12 cellular contexts compared by ENCODE assay signal in the genomic region with DNA sequence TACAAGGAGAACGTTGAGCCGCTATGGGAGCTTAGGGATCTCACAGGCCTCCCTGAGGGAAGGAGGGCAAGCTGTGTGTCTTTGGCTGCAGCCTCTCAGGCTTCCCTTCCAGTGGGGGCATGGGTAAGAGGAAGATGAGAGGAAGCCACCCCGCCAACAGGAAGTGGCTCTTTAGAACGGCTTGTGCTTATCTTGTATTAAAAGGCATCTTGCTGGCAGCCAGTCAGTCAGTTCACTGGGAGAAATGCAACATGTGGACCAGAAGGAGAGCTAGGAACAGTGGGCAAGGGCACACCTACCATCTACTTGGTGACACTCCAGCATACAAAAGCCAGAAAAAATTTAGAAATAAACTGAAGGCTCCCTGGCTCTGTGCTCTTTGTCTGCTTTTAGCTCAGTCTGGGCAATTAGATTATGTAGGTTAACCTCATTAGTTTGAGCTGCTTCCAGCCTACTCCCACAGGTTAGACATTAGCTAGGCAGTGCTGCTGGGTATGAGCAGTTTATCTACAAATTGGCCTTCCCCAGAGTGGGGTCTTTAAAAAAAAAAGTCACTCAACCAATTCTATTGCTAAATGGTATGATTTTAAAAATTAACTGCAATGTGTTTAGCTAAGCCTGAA.
DNase-seq lines count a peak whose midpoint lies in the region; TF ChIP-seq lines count a peak whose summit lies in the region.
"Had no signal": no experiment of that assay in that cellular context is flagged by ENCODE, and none has a peak within 500 bp of the region (broad histone marks: within the 10 kb centered on the region; RNA-seq: fewer than 3 reads in every experiment).

No MANE protein-coding gene starts in this region.

- no peak for TF ChIP-seq CTCF in osteoblast (IDR thresholded peaks at IDR 0.05; ENCODE audit: extremely low read depth, low read depth, low read length)

- no peaks in the 10 kb centered on the region for H3K36me3 Mint-ChIP-seq in activated naive CD4-positive, alpha-beta T cell treated with anti-CD3 and anti-CD28 coated beads, Interleukin-2, amount 50 U/mL, for 24 hours
- H3K36me3 Mint-ChIP-seq in activated T-helper 1 cell treated with anti-CD3 and anti-CD28 coated beads, Interleukin-12 subunit alpha, Interleukin-12 subunit beta, Interleukin-2, Interleukin-4 antibody, amounts not matched to agents 30 ng/mL and 10 ng/mL and 1 ng/mL, durations not matched to agents 14 hours and 24 hours and 36 hours (ENCODE audit: low read depth): no peaks in the 10 kb centered on the region

- no peak overlapping the region for H3K27ac ChIP-seq in osteoblast (ENCODE audit: low read depth, low read length)
- no peak overlapping the region for H3K27ac ChIP-seq in SJCRH30
- H3K27ac ChIP-seq: neutrophil had no signal

- peaks cover 3% of the 10 kb centered on the region for H3K36me3 ChIP-seq in osteoblast (ENCODE audit: insufficient read depth, low read length)
- no peaks in the 10 kb centered on the region for H3K36me3 ChIP-seq in SJCRH30
- H3K36me3 ChIP-seq: neutrophil had no signal

- H3K79me2 ChIP-seq in osteoblast (ENCODE audit: insufficient read depth, low read length): no peaks in the 10 kb centered on the region

- H3K27me3 ChIP-seq in osteoblast (ENCODE audit: insufficient read depth, low read length): no peaks in the 10 kb centered on the region
- no peaks in the 10 kb centered on the region for H3K27me3 ChIP-seq in SJCRH30

- peak overlapping the region; percentile 54 for H2AFZ ChIP-seq in osteoblast (ENCODE audit: low read length)

- H3K4me3 ChIP-seq in osteoblast (ENCODE audit: insufficient read depth, low read length): no peak overlapping the region
- no peak overlapping the region for H3K4me3 ChIP-seq in SJCRH30

- peak overlapping the region; percentile 30 for H3K4me3 Mint-ChIP-seq in activated naive CD4-positive, alpha-beta T cell treated with anti-CD3 and anti-CD28 coated beads, Interleukin-2, amount 50 U/mL, for 24 hours
- no peak overlapping the region for H3K4me3 Mint-ChIP-seq in activated T-helper 1 cell treated with anti-CD3 and anti-CD28 coated beads, Interleukin-12 subunit alpha, Interleukin-12 subunit beta, Interleukin-2, Interleukin-4 antibody, amounts not matched to agents 30 ng/mL and 10 ng/mL and 1 ng/mL, durations not matched to agents 14 hours and 24 hours and 36 hours
- H3K4me3 Mint-ChIP-seq: dendritic cell treated with granulocyte-macrophage colony-stimulating factor and Interleukin-4, amounts not matched to agents 40 ng/mL and 50 ng/mL, for 4 days had no signal

- H3K4me1 Mint-ChIP-seq in activated naive CD4-positive, alpha-beta T cell treated with anti-CD3 and anti-CD28 coated beads, Interleukin-2, amount 50 U/mL, for 24 hours: peaks cover 15% of the 10 kb centered on the region
- H3K4me1 Mint-ChIP-seq in activated T-helper 1 cell treated with anti-CD3 and anti-CD28 coated beads, Interleukin-12 subunit alpha, Interleukin-12 subunit beta, Interleukin-2, Interleukin-4 antibody, amounts not matched to agents 30 ng/mL and 10 ng/mL and 1 ng/mL, durations not matched to agents 14 hours and 24 hours and 36 hours (ENCODE audit: low read depth): peaks cover 7% of the 10 kb centered on the region

- peak; percentile 2 for DNase-seq in activated effector memory CD4-positive, alpha-beta T cell treated with Interleukin-2 at 50 U/mL for 16 hours
- no peak for DNase-seq in activated effector memory CD4-positive, alpha-beta T cell treated with anti-CD3 and anti-CD28 coated beads, Interleukin-2, amount 50 U/mL, for 16 hours
- peak; percentile 23 for DNase-seq in NCI-H69 (lab: John Stamatoyannopoulos, UW)
- DNase-seq in osteoblast (ENCODE audit: insufficient read length, low spot score, missing footprints): peak; percentile 22
- DNase-seq in activated T-helper 1 cell treated with anti-CD3 and anti-CD28 coated beads, Interleukin-12 subunit alpha, Interleukin-12 subunit beta, Interleukin-2, Interleukin-4 antibody, amounts not matched to agents 30 ng/mL and 10 ng/mL and 1 ng/mL, durations not matched to agents 14 hours and 24 hours and 36 hours (ENCODE audit: low spot score): no peak
- DNase-seq in SJCRH30: no peak
- DNase-seq in T1000 (lab: John Stamatoyannopoulos, UW): no peak
- DNase-seq: GOT3, NCI-H774 had no signal

- H3K9me3 Mint-ChIP-seq in activated naive CD4-positive, alpha-beta T cell treated with anti-CD3 and anti-CD28 coated beads, Interleukin-2, amount 50 U/mL, for 24 hours: no peaks in the 10 kb centered on the region
- H3K9me3 Mint-ChIP-seq in activated T-helper 1 cell treated with anti-CD3 and anti-CD28 coated beads, Interleukin-12 subunit alpha, Interleukin-12 subunit beta, Interleukin-2, Interleukin-4 antibody, amounts not matched to agents 30 ng/mL and 10 ng/mL and 1 ng/mL, durations not matched to agents 14 hours and 24 hours and 36 hours: no peaks in the 10 kb centered on the region
- H3K9me3 Mint-ChIP-seq: dendritic cell treated with granulocyte-macrophage colony-stimulating factor and Interleukin-4, amounts not matched to agents 40 ng/mL and 50 ng/mL, for 4 days had no signal

- no peaks in the 10 kb centered on the region for H4K20me1 ChIP-seq in osteoblast (ENCODE audit: insufficient read depth, low read length)

- no peak overlapping the region for H3K27ac Mint-ChIP-seq in activated naive CD4-positive, alpha-beta T cell treated with anti-CD3 and anti-CD28 coated beads, Interleukin-2, amount 50 U/mL, for 24 hours
- no peak overlapping the region for H3K27ac Mint-ChIP-seq in activated T-helper 1 cell treated with anti-CD3 and anti-CD28 coated beads, Interleukin-12 subunit alpha, Interleukin-12 subunit beta, Interleukin-2, Interleukin-4 antibody, amounts not matched to agents 30 ng/mL and 10 ng/mL and 1 ng/mL, durations not matched to agents 14 hours and 24 hours and 36 hours
- H3K27ac Mint-ChIP-seq: dendritic cell treated with granulocyte-macrophage colony-stimulating factor and Interleukin-4, amounts not matched to agents 40 ng/mL and 50 ng/mL, for 4 days had no signal

- H3K27me3 Mint-ChIP-seq in activated naive CD4-positive, alpha-beta T cell treated with anti-CD3 and anti-CD28 coated beads, Interleukin-2, amount 50 U/mL, for 24 hours: no peaks in the 10 kb centered on the region
- no peaks in the 10 kb centered on the region for H3K27me3 Mint-ChIP-seq in activated T-helper 1 cell treated with anti-CD3 and anti-CD28 coated beads, Interleukin-12 subunit alpha, Interleukin-12 subunit beta, Interleukin-2, Interleukin-4 antibody, amounts not matched to agents 30 ng/mL and 10 ng/mL and 1 ng/mL, durations not matched to agents 14 hours and 24 hours and 36 hours (ENCODE audit: insufficient read depth)

- H3K4me1 ChIP-seq in osteoblast (ENCODE audit: insufficient read depth, low read length) (no peaks in the 10 kb centered on the region), SJCRH30 (no peaks in the 10 kb centered on the region)

- H3K9me3 ChIP-seq in osteoblast (ENCODE audit: low read depth, low read length) (no peaks in the 10 kb centered on the region), SJCRH30 (replicated peaks) (no peaks in the 10 kb centered on the region)
- H3K9me3 ChIP-seq: neutrophil had no signal

- H3K4me2 ChIP-seq in osteoblast (ENCODE audit: insufficient read depth, low read length): no peak overlapping the region

- intact Hi-C loops in activated T-helper 1 cell treated with anti-CD3 and anti-CD28 coated beads, Interleukin-12 subunit alpha, Interleukin-12 subunit beta, Interleukin-2, Interleukin-4 antibody, amounts not matched to agents 30 ng/mL and 10 ng/mL and 1 ng/mL, durations not matched to agents 14 hours and 24 hours and 36 hours (cut with micrococcal nuclease): no loop called here

Comparison
In these comparisons a context has a peak if more than half of its experiments do, and no peak if none do; other contexts are left out.
1. DNase-seq: peak in activated effector memory CD4-positive, alpha-beta T cell treated with Interleukin-2 at 50 U/mL for 16 hours (single experiment), NCI-H69 (single experiment) and osteoblast (single experiment); none in activated effector memory CD4-positive, alpha-beta T cell treated with anti-CD3 and anti-CD28 coated beads, Interleukin-2, amount 50 U/mL, for 16 hours (single experiment), activated T-helper 1 cell treated with anti-CD3 and anti-CD28 coated beads, Interleukin-12 subunit alpha, Interleukin-12 subunit beta, Interleukin-2, Interleukin-4 antibody, amounts not matched to agents 30 ng/mL and 10 ng/mL and 1 ng/mL, durations not matched to agents 14 hours and 24 hours and 36 hours (single experiment), SJCRH30 (0 of 2) and T1000 (single experiment).